ENCODE assay signal across 15 cellular contexts in genomic region chr4:8160233-8160560, GRCh38. TPM values are rescaled to one million over a fixed set of nuclear protein-coding genes. Genes with fewer than 3 reads are reported as not detected.
A peak's percentile ranks its signal among the peaks of the same experiment; 100 is the strongest.
DNase-seq lines count a peak whose midpoint lies in the region; ATAC-seq and TF ChIP-seq lines count a peak whose summit lies in the region.
"Had no signal": no experiment of that assay in that cellular context is flagged by ENCODE, and none has a peak within 500 bp of the region (broad histone marks: within the 10 kb centered on the region; RNA-seq: fewer than 3 reads in every experiment).

No MANE protein-coding gene starts in this region.

- peaks cover 5% of the 10 kb centered on the region for H3K36me3 Mint-ChIP-seq in CD4-positive, alpha-beta T cell (ENCODE audit: low read depth)
- no peaks in the 10 kb centered on the region for H3K36me3 Mint-ChIP-seq in activated T-helper 2 cell treated with anti-CD3 and anti-CD28 coated beads, Interferon-gamma antibody, Interleukin-2, Interleukin-4, amounts not matched to agents 10 μg/mL and 5 μg/mL and 100 μg/mL, durations not matched to agents 14 hours and 24 hours and 36 hours (ENCODE audit: low read depth)
- H3K36me3 Mint-ChIP-seq in naive B cell: no peaks in the 10 kb centered on the region

- H3K9me3 Mint-ChIP-seq in CD4-positive, alpha-beta T cell: no peaks in the 10 kb centered on the region
- H3K9me3 Mint-ChIP-seq in activated T-helper 2 cell treated with anti-CD3 and anti-CD28 coated beads, Interferon-gamma antibody, Interleukin-2, Interleukin-4, amounts not matched to agents 10 μg/mL and 5 μg/mL and 100 μg/mL, durations not matched to agents 14 hours and 24 hours and 36 hours: no peaks in the 10 kb centered on the region
- H3K9me3 Mint-ChIP-seq in naive B cell: no peaks in the 10 kb centered on the region

- TF ChIP-seq CTCF in CD4-positive, alpha-beta T cell (IDR thresholded peaks at IDR 0.05): no peak
- TF ChIP-seq CTCF in WERI-Rb-1 (IDR thresholded peaks at IDR 0.05; ENCODE audit: low read depth, low read length): no peak

- H3K27ac Mint-ChIP-seq in CD4-positive, alpha-beta T cell: no peak overlapping the region
- no peak overlapping the region for H3K27ac Mint-ChIP-seq in activated T-helper 2 cell treated with anti-CD3 and anti-CD28 coated beads, Interferon-gamma antibody, Interleukin-2, Interleukin-4, amounts not matched to agents 10 μg/mL and 5 μg/mL and 100 μg/mL, durations not matched to agents 14 hours and 24 hours and 36 hours
- H3K27ac Mint-ChIP-seq in naive B cell: no peak overlapping the region

- no peak for ATAC-seq in CD4-positive, alpha-beta T cell (ENCODE audit: poor library complexity)
- no peak for ATAC-seq in naive B cell (ENCODE audit: low read depth in 2 of 2)

- DNase-seq in DMS53 (lab: John Stamatoyannopoulos, UW): peak; percentile 29
- DNase-seq in DMS53 treated with DMSO at 0.1 percent for 48 hours (lab: John Stamatoyannopoulos, UW; ENCODE audit: unreplicated experiment): no peak
- no peak for DNase-seq in CD4-positive, alpha-beta T cell
- DNase-seq in activated T-helper 2 cell treated with anti-CD3 and anti-CD28 coated beads, Interferon-gamma antibody, Interleukin-2, Interleukin-4, amounts not matched to agents 10 μg/mL and 5 μg/mL and 100 μg/mL, durations not matched to agents 14 hours and 24 hours and 36 hours (ENCODE audit: low spot score): no peak
- DNase-seq in naive B cell: no peak
- no peak for DNase-seq in HPDE6-E6E7 (ENCODE audit: extremely low spot score)
- DNase-seq in WERI-Rb-1: no peak
- no peak for DNase-seq in Kasumi-1 (lab: John Stamatoyannopoulos, UW)
- DNase-seq: activated naive CD4-positive, alpha-beta T cell treated with anti-CD3 and anti-CD28 coated beads, Interleukin-2, amount 50 U/mL, for 16 hours; GF-D8; NK-92 treated with Interleukin-12 subunit alpha and Interleukin-12 subunit beta, amount 100 ng/mL, for 24 hours; T-helper 9 cell had no signal

- H3K9me3 ChIP-seq in CD4-positive, alpha-beta T cell (ENCODE audit: control insufficient read depth, low read length): no peaks in the 10 kb centered on the region
- no peaks in the 10 kb centered on the region for H3K9me3 ChIP-seq in WERI-Rb-1 (ENCODE audit: severe bottlenecking)

- CTCF ChIA-PET in CD4-positive, alpha-beta T cell (lab: Charles Lee): interaction anchor here (0.5 to 2.3 kb wide), 2 partner anchors 17 to 1211 kb away, joined by 3 to 10 read pairs; no protein-coding TSS in a partner anchor

- no peak overlapping the region for H3K4me3 ChIP-seq in WERI-Rb-1 (ENCODE audit: low read depth, low read length)

- no peaks in the 10 kb centered on the region for H3K36me3 ChIP-seq in WERI-Rb-1

- POLR2A ChIA-PET in CD4-positive, alpha-beta T cell (lab: Charles Lee): interaction anchor here (3.4 kb wide), 1 partner anchor 39 kb away, joined by 20 read pairs; the partner anchor contains the start of gene SH3TC1

- H3K27me3 Mint-ChIP-seq in CD4-positive, alpha-beta T cell: no peaks in the 10 kb centered on the region
- H3K27me3 Mint-ChIP-seq in activated T-helper 2 cell treated with anti-CD3 and anti-CD28 coated beads, Interferon-gamma antibody, Interleukin-2, Interleukin-4, amounts not matched to agents 10 μg/mL and 5 μg/mL and 100 μg/mL, durations not matched to agents 14 hours and 24 hours and 36 hours (ENCODE audit: low read depth): peaks cover 23% of the 10 kb centered on the region
- H3K27me3 Mint-ChIP-seq in naive B cell: peaks cover 0 to 23% (median 6%) of the 10 kb centered on the region in 3 donors

- no peaks in the 10 kb centered on the region for H3K27me3 ChIP-seq in CD4-positive, alpha-beta T cell (ENCODE audit: control insufficient read depth, insufficient read depth, low read length)
- peaks cover 12% of the 10 kb centered on the region for H3K27me3 ChIP-seq in WERI-Rb-1 (ENCODE audit: insufficient read depth, low read depth, severe bottlenecking)

- intact Hi-C loops in CD4-positive, alpha-beta T cell (cut with DNase I, micrococcal nuclease): loop anchor here in 1 of 2 experiments (2.0 kb wide), 1 partner anchor 37 kb away; no protein-coding TSS in a partner anchor
- intact Hi-C loops in activated T-helper 2 cell treated with anti-CD3 and anti-CD28 coated beads, Interferon-gamma antibody, Interleukin-2, Interleukin-4, amounts not matched to agents 10 μg/mL and 5 μg/mL and 100 μg/mL, durations not matched to agents 14 hours and 24 hours and 36 hours (cut with micrococcal nuclease): no loop called here

- peaks cover 18% of the 10 kb centered on the region for H3K4me1 Mint-ChIP-seq in CD4-positive, alpha-beta T cell (ENCODE audit: low read depth)
- H3K4me1 Mint-ChIP-seq in activated T-helper 2 cell treated with anti-CD3 and anti-CD28 coated beads, Interferon-gamma antibody, Interleukin-2, Interleukin-4, amounts not matched to agents 10 μg/mL and 5 μg/mL and 100 μg/mL, durations not matched to agents 14 hours and 24 hours and 36 hours (ENCODE audit: low read depth): peaks cover 5% of the 10 kb centered on the region
- peaks cover 44 to 64% (median 61%) of the 10 kb centered on the region in 3 donors for H3K4me1 Mint-ChIP-seq in naive B cell

- H3K27ac ChIP-seq in CD4-positive, alpha-beta T cell (ENCODE audit: low read depth, low read length): no peak overlapping the region
- H3K27ac ChIP-seq in WERI-Rb-1: no peak overlapping the region
- H3K27ac ChIP-seq: 22Rv1 had no signal

- peak overlapping the region; percentile 83 for H3K4me3 Mint-ChIP-seq in CD4-positive, alpha-beta T cell
- peak overlapping the region; percentile 5 for H3K4me3 Mint-ChIP-seq in activated T-helper 2 cell treated with anti-CD3 and anti-CD28 coated beads, Interferon-gamma antibody, Interleukin-2, Interleukin-4, amounts not matched to agents 10 μg/mL and 5 μg/mL and 100 μg/mL, durations not matched to agents 14 hours and 24 hours and 36 hours (ENCODE audit: low read depth)
- H3K4me3 Mint-ChIP-seq in naive B cell: peak overlapping the region in 7 of 8 donors; percentile 72 to 100 (median 98)

RNA-seq across cellular contexts. Expression of gene ABLIM2, which starts 1.6 kb away (rescaled TPM):
- 1 to 10 TPM; 2.5 to 2.7 TPM for total RNA-seq in CD4-positive, alpha-beta T cell
- total RNA-seq in activated T-helper 2 cell treated with anti-CD3 and anti-CD28 coated beads, Interferon-gamma antibody, Interleukin-2, Interleukin-4, amounts not matched to agents 10 μg/mL and 5 μg/mL and 100 μg/mL, durations not matched to agents 14 hours and 24 hours and 36 hours: 0.32 and 0.60 TPM in 2 replicates
- polyA plus RNA-seq in naive B cell (ENCODE audit: low read depth in 6 of 6): 1 to 10 TPM in 3 of 6 donors, under 1 TPM in 3; 0.52 to 3.4 (median 1.1) TPM
- total RNA-seq: M059J had no signal
- polyA plus RNA-seq: CD14-positive monocyte had no signal

RNA-seq across cellular contexts. Expression of gene SH3TC1, which starts 38.9 kb away (rescaled TPM):
- 100 to 1,000 TPM; 119 to 127 TPM for total RNA-seq in CD4-positive, alpha-beta T cell
- 14.2 and 14.8 TPM in 2 replicates for total RNA-seq in activated T-helper 2 cell treated with anti-CD3 and anti-CD28 coated beads, Interferon-gamma antibody, Interleukin-2, Interleukin-4, amounts not matched to agents 10 μg/mL and 5 μg/mL and 100 μg/mL, durations not matched to agents 14 hours and 24 hours and 36 hours
- polyA plus RNA-seq in naive B cell (ENCODE audit: low read depth in 6 of 6): 10 to 100 TPM; 24.1 to 64.3 (median 37.5) TPM

Comparison
In these comparisons a context has a peak if more than half of its experiments do, and no peak if none do; other contexts are left out.
1. H3K4me3 Mint-ChIP-seq: peak in every context shown above with its lines; median percentile 98 in naive B cell; 83 in CD4-positive, alpha-beta T cell; 5 in activated T-helper 2 cell treated with anti-CD3 and anti-CD28 coated beads, Interferon-gamma antibody, Interleukin-2, Interleukin-4, amounts not matched to agents 10 μg/mL and 5 μg/mL and 100 μg/mL, durations not matched to agents 14 hours and 24 hours and 36 hours.